Comparison of ENCODE assay signal across 3 cellular contexts in the genomic region with DNA sequence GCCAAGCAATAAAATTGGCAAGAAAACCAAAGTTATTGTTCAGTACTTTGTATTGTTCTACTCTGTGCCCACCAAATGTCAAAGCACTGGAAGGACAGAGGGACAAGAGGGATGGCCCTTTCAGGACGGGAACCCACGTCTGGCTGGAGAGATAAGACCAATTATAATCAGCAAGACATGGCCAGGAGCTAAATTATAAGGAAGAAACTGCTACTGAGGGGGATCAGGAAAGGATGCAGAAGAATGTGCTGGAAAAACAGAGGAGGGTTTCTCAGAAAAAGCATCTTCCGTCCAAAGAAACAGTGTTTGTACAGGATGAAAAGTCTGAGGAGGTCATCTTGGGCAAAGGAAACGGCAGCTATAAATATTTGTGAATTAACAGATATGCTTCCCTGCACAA.
TF ChIP-seq lines count a peak whose summit lies in the region.

No MANE protein-coding gene starts in this region.

TF ChIP-seq in liver, 16 proteins besides CTCF, POLR2A, EP300 and RAD21:
- TF ChIP-seq HNF4G (IDR thresholded peaks at IDR 0.05) (no peak), NR2F2 (IDR thresholded peaks at IDR 0.05) (peak; percentile 82)
- TF ChIP-seq, protein P1, sequence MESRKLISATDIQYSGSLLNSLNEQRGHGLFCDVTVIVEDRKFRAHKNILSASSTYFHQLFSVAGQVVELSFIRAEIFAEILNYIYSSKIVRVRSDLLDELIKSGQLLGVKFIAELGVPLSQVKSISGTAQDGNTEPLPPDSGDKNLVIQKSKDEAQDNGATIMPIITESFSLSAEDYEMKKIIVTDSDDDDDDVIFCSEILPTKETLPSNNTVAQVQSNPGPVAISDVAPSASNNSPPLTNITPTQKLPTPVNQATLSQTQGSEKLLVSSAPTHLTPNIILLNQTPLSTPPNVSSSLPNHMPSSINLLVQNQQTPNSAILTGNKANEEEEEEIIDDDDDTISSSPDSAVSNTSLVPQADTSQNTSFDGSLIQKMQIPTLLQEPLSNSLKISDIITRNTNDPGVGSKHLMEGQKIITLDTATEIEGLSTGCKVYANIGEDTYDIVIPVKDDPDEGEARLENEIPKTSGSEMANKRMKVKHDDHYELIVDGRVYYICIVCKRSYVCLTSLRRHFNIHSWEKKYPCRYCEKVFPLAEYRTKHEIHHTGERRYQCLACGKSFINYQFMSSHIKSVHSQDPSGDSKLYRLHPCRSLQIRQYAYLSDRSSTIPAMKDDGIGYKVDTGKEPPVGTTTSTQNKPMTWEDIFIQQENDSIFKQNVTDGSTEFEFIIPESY (IDR thresholded peaks at IDR 0.05): no peak

TF ChIP-seq in HepG2, 621 proteins besides CTCF, POLR2A, EP300 and RAD21 (continues in another document):
- TF ChIP-seq, protein P2, sequence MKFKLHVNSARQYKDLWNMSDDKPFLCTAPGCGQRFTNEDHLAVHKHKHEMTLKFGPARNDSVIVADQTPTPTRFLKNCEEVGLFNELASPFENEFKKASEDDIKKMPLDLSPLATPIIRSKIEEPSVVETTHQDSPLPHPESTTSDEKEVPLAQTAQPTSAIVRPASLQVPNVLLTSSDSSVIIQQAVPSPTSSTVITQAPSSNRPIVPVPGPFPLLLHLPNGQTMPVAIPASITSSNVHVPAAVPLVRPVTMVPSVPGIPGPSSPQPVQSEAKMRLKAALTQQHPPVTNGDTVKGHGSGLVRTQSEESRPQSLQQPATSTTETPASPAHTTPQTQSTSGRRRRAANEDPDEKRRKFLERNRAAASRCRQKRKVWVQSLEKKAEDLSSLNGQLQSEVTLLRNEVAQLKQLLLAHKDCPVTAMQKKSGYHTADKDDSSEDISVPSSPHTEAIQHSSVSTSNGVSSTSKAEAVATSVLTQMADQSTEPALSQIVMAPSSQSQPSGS (CRISPR knock-in tag; IDR thresholded peaks at IDR 0.05): no peak
- TF ChIP-seq WIZ (CRISPR knock-in tag; IDR thresholded peaks at IDR 0.05): no peak
- TF ChIP-seq, protein P3, sequence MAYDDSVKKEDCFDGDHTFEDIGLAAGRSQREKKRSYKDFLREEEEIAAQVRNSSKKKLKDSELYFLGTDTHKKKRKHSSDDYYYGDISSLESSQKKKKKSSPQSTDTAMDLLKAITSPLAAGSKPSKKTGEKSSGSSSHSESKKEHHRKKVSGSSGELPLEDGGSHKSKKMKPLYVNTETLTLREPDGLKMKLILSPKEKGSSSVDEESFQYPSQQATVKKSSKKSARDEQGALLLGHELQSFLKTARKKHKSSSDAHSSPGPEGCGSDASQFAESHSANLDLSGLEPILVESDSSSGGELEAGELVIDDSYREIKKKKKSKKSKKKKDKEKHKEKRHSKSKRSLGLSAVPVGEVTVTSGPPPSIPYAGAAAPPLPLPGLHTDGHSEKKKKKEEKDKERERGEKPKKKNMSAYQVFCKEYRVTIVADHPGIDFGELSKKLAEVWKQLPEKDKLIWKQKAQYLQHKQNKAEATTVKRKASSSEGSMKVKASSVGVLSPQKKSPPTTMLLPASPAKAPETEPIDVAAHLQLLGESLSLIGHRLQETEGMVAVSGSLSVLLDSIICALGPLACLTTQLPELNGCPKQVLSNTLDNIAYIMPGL (CRISPR knock-in tag; IDR thresholded peaks at IDR 0.05; ENCODE audit: borderline replicate concordance in 1 of 2, low read depth in 1 of 2): no peak
- no peak for TF ChIP-seq FOXJ3 (CRISPR knock-in tag; IDR thresholded peaks at IDR 0.05; ENCODE audit: borderline replicate concordance)
- TF ChIP-seq, protein P4, sequence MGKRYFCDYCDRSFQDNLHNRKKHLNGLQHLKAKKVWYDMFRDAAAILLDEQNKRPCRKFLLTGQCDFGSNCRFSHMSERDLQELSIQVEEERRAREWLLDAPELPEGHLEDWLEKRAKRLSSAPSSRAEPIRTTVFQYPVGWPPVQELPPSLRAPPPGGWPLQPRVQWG (CRISPR knock-in tag; IDR thresholded peaks at IDR 0.05; ENCODE audit: borderline replicate concordance, low read depth): no peak
- TF ChIP-seq NR2C2 (CRISPR knock-in tag; IDR thresholded peaks at IDR 0.05; ENCODE audit: borderline replicate concordance): no peak
- TF ChIP-seq, protein P5, sequence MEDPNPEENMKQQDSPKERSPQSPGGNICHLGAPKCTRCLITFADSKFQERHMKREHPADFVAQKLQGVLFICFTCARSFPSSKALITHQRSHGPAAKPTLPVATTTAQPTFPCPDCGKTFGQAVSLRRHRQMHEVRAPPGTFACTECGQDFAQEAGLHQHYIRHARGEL (CRISPR knock-in tag; IDR thresholded peaks at IDR 0.05): no peak
- no peak for TF ChIP-seq NCOA2 (CRISPR knock-in tag; IDR thresholded peaks at IDR 0.05)
- no peak for TF ChIP-seq NR2F1 (CRISPR knock-in tag; IDR thresholded peaks at IDR 0.05)
- TF ChIP-seq PPARG (CRISPR knock-in tag; conservative IDR thresholded peaks at IDR 0.05): no peak
- TF ChIP-seq MATR3 (CRISPR knock-in tag; IDR thresholded peaks at IDR 0.05): no peak
- TF ChIP-seq, protein P6, sequence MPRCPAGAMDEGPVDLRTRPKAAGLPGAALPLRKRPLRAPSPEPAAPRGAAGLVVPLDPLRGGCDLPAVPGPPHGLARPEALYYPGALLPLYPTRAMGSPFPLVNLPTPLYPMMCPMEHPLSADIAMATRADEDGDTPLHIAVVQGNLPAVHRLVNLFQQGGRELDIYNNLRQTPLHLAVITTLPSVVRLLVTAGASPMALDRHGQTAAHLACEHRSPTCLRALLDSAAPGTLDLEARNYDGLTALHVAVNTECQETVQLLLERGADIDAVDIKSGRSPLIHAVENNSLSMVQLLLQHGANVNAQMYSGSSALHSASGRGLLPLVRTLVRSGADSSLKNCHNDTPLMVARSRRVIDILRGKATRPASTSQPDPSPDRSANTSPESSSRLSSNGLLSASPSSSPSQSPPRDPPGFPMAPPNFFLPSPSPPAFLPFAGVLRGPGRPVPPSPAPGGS (CRISPR knock-in tag; IDR thresholded peaks at IDR 0.05): no peak
- TF ChIP-seq PHF5A (CRISPR knock-in tag; IDR thresholded peaks at IDR 0.05; ENCODE audit: low read depth, unreplicated experiment): no peak
- TF ChIP-seq NR3C1 (CRISPR knock-in tag; IDR thresholded peaks at IDR 0.05): no peak
- no peak for TF ChIP-seq ZSCAN9 (CRISPR knock-in tag; IDR thresholded peaks at IDR 0.05; ENCODE audit: borderline replicate concordance)

TF ChIP-seq in endothelial cell of umbilical vein, 7 proteins besides CTCF, POLR2A, EP300 and RAD21:
- TF ChIP-seq FOS (IDR thresholded peaks at IDR 0.05; ENCODE audit: borderline replicate concordance, insufficient read depth, low read length) (no peak), GATA2 (IDR thresholded peaks at IDR 0.05; ENCODE audit: insufficient read depth, insufficient read length, low read depth, low read length) (peak; percentile 73), EZH2 (IDR thresholded peaks at IDR 0.05; ENCODE audit: borderline replicate concordance, low read depth, low read length, severe bottlenecking) (no peak)
- TF ChIP-seq, protein P7, sequence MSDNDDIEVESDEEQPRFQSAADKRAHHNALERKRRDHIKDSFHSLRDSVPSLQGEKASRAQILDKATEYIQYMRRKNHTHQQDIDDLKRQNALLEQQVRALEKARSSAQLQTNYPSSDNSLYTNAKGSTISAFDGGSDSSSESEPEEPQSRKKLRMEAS (IDR thresholded peaks at IDR 0.05; ENCODE audit: insufficient read depth, insufficient read length): no peak
